11 cellular contexts compared by ENCODE assay signal in genomic region chr19:6482343-6482686, GRCh38. TPM values are rescaled to one million over a fixed set of nuclear protein-coding genes. Genes with fewer than 3 reads are reported as not detected.
DNase-seq lines count a peak whose midpoint lies in the region; TF ChIP-seq lines count a peak whose summit lies in the region.
"Had no signal": no experiment of that assay in that cellular context is flagged by ENCODE, and none has a peak within 500 bp of the region (broad histone marks: within the 10 kb centered on the region; RNA-seq: fewer than 3 reads in every experiment).

No MANE protein-coding gene starts in this region.

- H3K36me3 Mint-ChIP-seq in CD4-positive, alpha-beta memory T cell: peaks cover 3 to 15% of the 10 kb centered on the region in 2 donors
- no peaks in the 10 kb centered on the region for H3K36me3 Mint-ChIP-seq in endothelial cell (ENCODE audit: low read depth, unreplicated experiment)

- peak overlapping the region; percentile 80 for H3K4me2 ChIP-seq in OCI-LY7 (ENCODE audit: low read length)

- no TSS peak for BruUV-seq in OCI-LY7 (replicated peaks; lab: Mats Ljungman, UMichigan)

- peaks cover 46% of the 10 kb centered on the region for H3K4me1 ChIP-seq in CD4-positive, alpha-beta memory T cell (ENCODE audit: insufficient read depth, low read length)
- H3K4me1 ChIP-seq in OCI-LY7 (ENCODE audit: insufficient read depth, low read length, poor library complexity, severe bottlenecking): peaks cover 38% of the 10 kb centered on the region
- no peaks in the 10 kb centered on the region for H3K4me1 ChIP-seq in mucosa of rectum (ENCODE audit: control insufficient read depth in 2 of 2, insufficient read depth in 2 of 2, low read length in 2 of 2)
- H3K4me1 ChIP-seq: body of pancreas had no signal

- peak overlapping the region in 1 of 2 donors; percentile 70 for H3K9ac ChIP-seq in mucosa of rectum (ENCODE audit: low read depth in 1 of 2, low read length in 2 of 2)

- DNase-seq in CD4-positive, alpha-beta memory T cell: no peak
- DNase-seq in OCI-LY7 (ENCODE audit: low spot score) (no peak), endothelial cell (ENCODE audit: low spot score) (no peak), HUDEP-2 (lab: John Stamatoyannopoulos, UW; ENCODE audit: unreplicated experiment in 76 of 76) (no peak), G401 (ENCODE audit: low spot score) (no peak)
- DNase-seq: HFFc6 had no signal

- no peaks in the 10 kb centered on the region for H3K9me2 ChIP-seq in OCI-LY7 (ENCODE audit: insufficient read depth, low read length)

- H3K4me1 Mint-ChIP-seq in CD4-positive, alpha-beta memory T cell: peaks cover 19 to 46% (median 27%) of the 10 kb centered on the region in 4 donors
- H3K4me1 Mint-ChIP-seq in endothelial cell (ENCODE audit: unreplicated experiment): peaks cover 4% of the 10 kb centered on the region

- POLR2A ChIA-PET in CD4-positive, alpha-beta memory T cell (lab: Charles Lee; ENCODE audit: partially characterized antibody): interaction anchor here (1.5 to 3.0 kb wide), 9 partner anchors 7 to 89 kb away, joined by 5 to 35 read pairs (median 11); partner anchors contain the start of genes CRB3, KHSRP and SLC25A23
- POLR2A ChIA-PET in OCI-LY7 (lab: Charles Lee): interaction anchor here (0.6 kb wide), 2 partner anchors 20 to 100 kb away, joined by 3 to 4 read pairs; no protein-coding TSS in a partner anchor

- H3K36me3 ChIP-seq in CD4-positive, alpha-beta memory T cell (ENCODE audit: insufficient read depth, low read length): peaks cover 4% of the 10 kb centered on the region
- H3K36me3 ChIP-seq in OCI-LY7 (ENCODE audit: insufficient read depth, low read length) (no peaks in the 10 kb centered on the region), mucosa of rectum (ENCODE audit: control insufficient read depth in 2 of 2, insufficient read depth in 2 of 2, low read length in 2 of 2) (no peaks in the 10 kb centered on the region)

- H3K4me3 ChIP-seq in CD4-positive, alpha-beta memory T cell (ENCODE audit: low read length in 2 of 2): peak overlapping the region in 1 of 2 donors; percentile 91
- H3K4me3 ChIP-seq in OCI-LY7 (ENCODE audit: low read depth, low read length, poor library complexity, severe bottlenecking) (peak overlapping the region; percentile 82), mucosa of rectum (ENCODE audit: low read length in 2 of 2) (peak overlapping the region; percentile 58 to 75)
- H3K4me3 ChIP-seq: body of pancreas had no signal

- peaks cover 6% of the 10 kb centered on the region; the same call in 1 of the 2 replicates for H3K79me2 ChIP-seq in OCI-LY7 (ENCODE audit: insufficient read depth, low read depth, low read length)

- H3K27ac Mint-ChIP-seq in CD4-positive, alpha-beta memory T cell: peak overlapping the region; percentile 93 to 99 (median 98)
- H3K27ac Mint-ChIP-seq in endothelial cell (ENCODE audit: unreplicated experiment): no peak overlapping the region
- H3K27ac Mint-ChIP-seq: HFFc6 had no signal

- H3K27ac ChIP-seq in CD4-positive, alpha-beta memory T cell (ENCODE audit: low read depth, low read length): peak overlapping the region; percentile 93
- H3K27ac ChIP-seq in OCI-LY7 (ENCODE audit: low read depth, low read length, poor library complexity, severe bottlenecking) (peak overlapping the region; percentile 67), mucosa of rectum (ENCODE audit: low read depth in 2 of 2, low read length in 2 of 2) (peak overlapping the region in 1 of 2 donors; percentile 71)
- H3K27ac ChIP-seq: body of pancreas had no signal

- H3K9me3 Mint-ChIP-seq in CD4-positive, alpha-beta memory T cell: no peaks in the 10 kb centered on the region
- H3K9me3 Mint-ChIP-seq in endothelial cell (ENCODE audit: unreplicated experiment): no peaks in the 10 kb centered on the region
- H3K9me3 Mint-ChIP-seq: HFFc6 had no signal

- no peak for TF ChIP-seq CTCF in OCI-LY7 (conservative IDR thresholded peaks at IDR 0.05; ENCODE audit: low read length)
- TF ChIP-seq CTCF in endothelial cell (IDR thresholded peaks at IDR 0.05; ENCODE audit: unreplicated experiment): no peak

- in situ Hi-C loops in G401 (cut with HindIII; ENCODE audit: low sequenced_read_pairs): no loop called here

- peak overlapping the region; percentile 94 to 100 (median 96) for H3K4me3 Mint-ChIP-seq in CD4-positive, alpha-beta memory T cell
- no peak overlapping the region for H3K4me3 Mint-ChIP-seq in endothelial cell (ENCODE audit: unreplicated experiment)
- H3K4me3 Mint-ChIP-seq: HFFc6 had no signal

- no peaks in the 10 kb centered on the region for H3K27me3 ChIP-seq in CD4-positive, alpha-beta memory T cell (ENCODE audit: insufficient read depth, low read length)
- H3K27me3 ChIP-seq in mucosa of rectum (ENCODE audit: control insufficient read depth in 2 of 2, insufficient read depth in 2 of 2, low read length in 2 of 2): no peaks in the 10 kb centered on the region
- H3K27me3 ChIP-seq: body of pancreas had no signal

- no peaks in the 10 kb centered on the region for H3K27me3 Mint-ChIP-seq in CD4-positive, alpha-beta memory T cell
- H3K27me3 Mint-ChIP-seq in endothelial cell (ENCODE audit: unreplicated experiment): peaks cover 2% of the 10 kb centered on the region

- H4K20me1 ChIP-seq in OCI-LY7 (ENCODE audit: insufficient read depth, low read length): no peaks in the 10 kb centered on the region

- H2AFZ ChIP-seq in OCI-LY7 (ENCODE audit: low read length): peak overlapping the region; percentile 95; the same call in 1 of the 2 replicates

- CTCF ChIA-PET in CD4-positive, alpha-beta memory T cell (lab: Charles Lee; ENCODE audit: partially characterized antibody): interaction anchor here (1.2 to 1.8 kb wide), 2 partner anchors 17 to 35 kb away, joined by 4 to 6 read pairs; no protein-coding TSS in a partner anchor
- CTCF ChIA-PET in OCI-LY7 (lab: Charles Lee; ENCODE audit: unreplicated experiment): no interaction called here

- intact Hi-C loops in CD4-positive, alpha-beta memory T cell (cut with micrococcal nuclease): no loop called here
- intact Hi-C loops in OCI-LY7 (cut with micrococcal nuclease; ENCODE audit: unreplicated experiment): loop anchor here (2.0 kb wide), 1 partner anchor 20 kb away; the partner anchor contains the start of gene TUBB4A

- H3K9me3 ChIP-seq in CD4-positive, alpha-beta memory T cell (ENCODE audit: control insufficient read depth in 1 of 2, low read length in 2 of 2): no peaks in the 10 kb centered on the region
- H3K9me3 ChIP-seq in OCI-LY7 (ENCODE audit: low read length) (no peaks in the 10 kb centered on the region), mucosa of rectum (ENCODE audit: control insufficient read depth in 2 of 2, low read length in 2 of 2) (no peaks in the 10 kb centered on the region)
- H3K9me3 ChIP-seq: body of pancreas had no signal

RNA-seq across cellular contexts. Expression of gene DENND1C, which starts 0.7 kb away (rescaled TPM):
- 100 to 1,000 TPM; 105 to 113 TPM for total RNA-seq in CD4-positive, alpha-beta memory T cell
- polyA plus RNA-seq in CD4-positive, alpha-beta memory T cell: 10 to 100 TPM; 39.6 to 77.8 TPM
- 40.9 and 41.8 TPM in 2 replicates for total RNA-seq in OCI-LY7 (2014; rRNA removed; shearing (Covaris generic))
- 68.3 and 76.1 TPM in 2 replicates for total RNA-seq in OCI-LY7 (2022)
- 1.5 TPM for total RNA-seq in endothelial cell (ENCODE audit: unreplicated experiment)
- total RNA-seq in G401 (2014; rRNA removed; shearing (Covaris generic)): not detected in 2 replicates
- total RNA-seq: HFFc6, M059J had no signal

RNA-seq across cellular contexts. Expression of gene CRB3, which starts 18.2 kb away (rescaled TPM):
- 1 to 10 TPM; 4.2 to 5.1 TPM for total RNA-seq in CD4-positive, alpha-beta memory T cell
- polyA plus RNA-seq in CD4-positive, alpha-beta memory T cell: 10 to 100 TPM in 1 of 2 donors, 1 to 10 TPM in 1; 4.3 to 10.3 TPM
- 1.2 and 1.5 TPM in 2 replicates for total RNA-seq in OCI-LY7 (2014; rRNA removed; shearing (Covaris generic))
- total RNA-seq in OCI-LY7 (2022) (2.3 and 2.9 TPM in 2 replicates), endothelial cell (ENCODE audit: unreplicated experiment) (0.44 TPM)
- total RNA-seq in G401 (2014; rRNA removed; shearing (Covaris generic)): 1.9 TPM in 1 of 2 replicates, not detected in the other
- total RNA-seq: HFFc6, mesenteric fat pad, Right ventricle myocardium superior had no signal

RNA-seq across cellular contexts. Expression of gene TUBB4A, which starts 19.8 kb away (rescaled TPM):
- 1 to 10 TPM; 3.9 to 4.7 TPM for total RNA-seq in CD4-positive, alpha-beta memory T cell
- polyA plus RNA-seq in CD4-positive, alpha-beta memory T cell: 1 to 10 TPM; 1.5 to 1.9 TPM
- total RNA-seq in OCI-LY7 (2014; rRNA removed; shearing (Covaris generic)): 9.7 and 14.4 TPM in 2 replicates
- total RNA-seq in OCI-LY7 (2022) (12.6 and 16.0 TPM in 2 replicates), endothelial cell (ENCODE audit: unreplicated experiment) (0.21 TPM)
- total RNA-seq in G401 (2014; rRNA removed; shearing (Covaris generic)): 2.1 and 3.3 TPM in 2 replicates
- total RNA-seq: HFFc6 had no signal

RNA-seq across cellular contexts. Expression of gene SLC25A23, which starts 22.7 kb away (rescaled TPM):
- total RNA-seq in CD4-positive, alpha-beta memory T cell: 10 to 100 TPM; 24.9 to 25.5 TPM
- 10 to 100 TPM in 1 of 2 donors, 1 to 10 TPM in 1; 8.2 to 24.3 TPM for polyA plus RNA-seq in CD4-positive, alpha-beta memory T cell
- total RNA-seq in OCI-LY7 (2014; rRNA removed; shearing (Covaris generic)): 48.4 and 50.9 TPM in 2 replicates
- total RNA-seq in OCI-LY7 (2022): 65.5 and 65.7 TPM in 2 replicates
- 20.7 TPM for total RNA-seq in endothelial cell (ENCODE audit: unreplicated experiment)
- total RNA-seq in G401 (2014; rRNA removed; shearing (Covaris generic)): 57.6 and 60.6 TPM in 2 replicates

RNA-seq across cellular contexts. Expression of gene TNFSF9, which starts 48.5 kb away (rescaled TPM):
- total RNA-seq in CD4-positive, alpha-beta memory T cell: under 1 TPM; 0.64 to 0.99 TPM
- polyA plus RNA-seq in CD4-positive, alpha-beta memory T cell: 1 to 10 TPM in 1 of 2 donors, under 1 TPM in 1; 0.29 to 3.3 TPM
- total RNA-seq in OCI-LY7 (2014; rRNA removed; shearing (Covaris generic)): 18.1 and 22.3 TPM in 2 replicates
- total RNA-seq in OCI-LY7 (2022): 16.1 and 20.9 TPM in 2 replicates
- total RNA-seq in endothelial cell (ENCODE audit: unreplicated experiment): 3.0 TPM
- 39.0 and 60.2 TPM in 2 replicates for total RNA-seq in G401 (2014; rRNA removed; shearing (Covaris generic))

Comparison
In these comparisons a context has a peak if more than half of its experiments do, and no peak if none do; other contexts are left out.
1. RNA of gene DENND1C, which starts 0.7 kb away (total RNA-seq): 105 to 113 TPM in CD4-positive, alpha-beta memory T cell and 40.9 to 76.1 TPM in OCI-LY7; 1.5 TPM in endothelial cell (single experiment) and not detected in G401; every median in the first group is over 10 times any median in the second.